In genomic region chr10:14695833-14696232, GRCh38 we compare ENCODE assay signal across 24 cellular contexts.
"Had no signal": no experiment of that assay in that cellular context is flagged by ENCODE, and none has a peak within 500 bp of the region (broad histone marks: within the 10 kb centered on the region; RNA-seq: fewer than 3 reads in every experiment).

No MANE protein-coding gene starts in this region.

- DNase-seq: activated CD4-positive, alpha-beta T cell treated with anti-CD3 and anti-CD28 coated beads for 36 hours; activated CD4-positive, alpha-beta T cell treated with anti-CD3 and anti-CD28 coated beads, Interleukin-2, amount 50 U/mL, for 4 hours; activated CD8-positive, alpha-beta memory T cell treated with anti-CD3 and anti-CD28 coated beads for 24 hours; activated CD8-positive, alpha-beta memory T cell treated with anti-CD3 and anti-CD28 coated beads, Interleukin-2, amount 50 U/mL, for 4 hours; activated T-cell treated with anti-CD3 and anti-CD28 coated beads, Interleukin-2, amount 50 U/mL, for 24 hours; adrenal gland; brain microvascular endothelial cell; central memory CD4-positive, alpha-beta T cell; colonic mucosa; dorsolateral prefrontal cortex; effector memory CD8-positive, alpha-beta T cell; foreskin melanocyte; glutamatergic neuron; kidney glomerular epithelial cell; left lung; natural killer cell; ovary; psoas muscle; spleen; stimulated activated CD4-positive, alpha-beta T cell treated with anti-CD3 and anti-CD28 coated beads, Interleukin-4, amount 100 ng/mL, for 1 hour; stimulated activated naive CD4-positive, alpha-beta T cell treated with Interleukin-2 at 50 U/mL for 16 hours had no signal

- ATAC-seq: activated CD4-positive, alpha-beta T cell treated with anti-CD3 and anti-CD28 coated beads for 36 hours; activated naive CD4-positive, alpha-beta T cell treated with anti-CD3 and anti-CD28 coated beads, Interleukin-2, amount 50 U/mL, for 72 hours; activated T-helper 17 cell treated with anti-CD3 and anti-CD28 coated beads, Interleukin-2, amount 50 U/mL, for 72 hours; effector memory CD8-positive, alpha-beta T cell; esophagus mucosa; left lung; natural killer cell; psoas muscle had no signal
